Comparison of ENCODE assay signal across 20 cellular contexts in genomic region chr11:2249191-2249916, GRCh38. TPM values are rescaled to one million over a fixed set of nuclear protein-coding genes. Genes with fewer than 3 reads are reported as not detected.
"Had no signal": no experiment of that assay in that cellular context is flagged by ENCODE, and none has a peak within 500 bp of the region (broad histone marks: within the 10 kb centered on the region; RNA-seq: fewer than 3 reads in every experiment).

No MANE protein-coding gene starts in this region.

- H3K9me3 ChIP-seq: neutrophil, stomach had no signal

- H3K36me3 ChIP-seq: heart left ventricle, neutrophil, stomach had no signal

- H3K27ac ChIP-seq: dorsolateral prefrontal cortex, heart left ventricle, neutrophil, stomach had no signal

- H3K4me1 ChIP-seq: heart left ventricle, stomach had no signal

- H3K4me3 ChIP-seq: dorsolateral prefrontal cortex, heart left ventricle, stomach had no signal

- DNase-seq: cortex of kidney; effector CD8-positive, alpha-beta T cell; hippocampal formation; mammary epithelial cell; naive thymus-derived CD4-positive, alpha-beta T cell; nephron progenitor cell; stimulated activated CD4-positive, alpha-beta T cell treated with anti-CD3 and anti-CD28 coated beads, Interleukin-2, amount 100 ng/mL, for 24 hours; stimulated activated CD4-positive, alpha-beta T cell treated with anti-CD3 and anti-CD28 coated beads, Interleukin-4, amount 100 ng/mL, for 4 hours; stimulated activated naive B cell treated with anti-CD40 and anti-IgM and Interleukin-4, amounts not matched to agents 10 μg/mL and 1 μg/mL and 100 μg/mL, for 72 hours; stomach; substantia nigra; trophoblast cell had no signal

RNA-seq across cellular contexts. Expression of gene ASCL2, which starts 21.0 kb away (rescaled TPM):
- total RNA-seq: fibroblast of lung, glomerular endothelial cell, mammary epithelial cell, osteocyte, pulmonary artery endothelial cell, skeletal muscle tissue had no signal
- polyA plus RNA-seq: fibroblast of lung; naive thymus-derived CD4-positive, alpha-beta T cell had no signal

RNA-seq across cellular contexts. Expression of gene C11orf21, which starts 52.4 kb away (rescaled TPM):
- total RNA-seq: glomerular endothelial cell, mammary epithelial cell, pulmonary artery endothelial cell had no signal
- polyA plus RNA-seq: fibroblast of lung, mammary epithelial cell had no signal

RNA-seq across cellular contexts. Expression of gene TSPAN32, which starts 52.5 kb away (rescaled TPM):
- total RNA-seq: glomerular endothelial cell, mammary epithelial cell, pulmonary artery endothelial cell had no signal
- polyA plus RNA-seq: fibroblast of lung, mammary epithelial cell had no signal
